Comparison of ENCODE assay signal across 16 cellular contexts in the genomic region with DNA sequence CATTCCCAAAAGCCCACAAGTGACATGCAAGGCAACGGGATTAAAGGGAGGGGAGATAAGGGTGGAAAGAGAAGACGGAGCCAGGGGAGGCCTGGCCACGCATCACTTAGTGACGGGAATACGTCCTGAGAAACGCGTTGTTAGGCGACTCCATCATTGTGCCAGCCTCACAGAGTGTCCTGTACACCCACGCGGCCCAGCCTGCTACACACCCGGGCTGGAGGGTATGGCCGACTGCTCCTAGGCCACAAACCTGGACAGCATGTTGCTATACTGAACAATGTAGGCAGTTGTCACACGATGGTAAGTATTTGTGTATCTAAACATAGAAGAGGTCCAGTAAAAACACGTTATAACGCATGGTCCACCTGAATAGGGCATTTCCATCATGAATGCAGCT. TPM values are rescaled to one million over a fixed set of nuclear protein-coding genes. Genes with fewer than 3 reads are reported as not detected.
DNase-seq lines count a peak whose midpoint lies in the region; ATAC-seq, FAIRE-seq and TF ChIP-seq lines count a peak whose summit lies in the region.
"Had no signal": no experiment of that assay in that cellular context is flagged by ENCODE, and none has a peak within 500 bp of the region (broad histone marks: within the 10 kb centered on the region; RNA-seq: fewer than 3 reads in every experiment).

No MANE protein-coding gene starts in this region.

- H3K27ac Mint-ChIP-seq in chondrocyte (ENCODE audit: unreplicated experiment) (no peak overlapping the region), nephron progenitor cell (peak overlapping the region; percentile 39), type B pancreatic cell (peak overlapping the region; percentile 31)
- H3K27ac Mint-ChIP-seq: B cell; CD8-positive, alpha-beta T cell had no signal

- DNase-seq in HTR-8/SVneo (ENCODE audit: insufficient read length, low spot score) (no peak), chondrocyte (ENCODE audit: low spot score) (peak; percentile 40), nephron progenitor cell (no peak), type B pancreatic cell (ENCODE audit: extremely low spot score, unreplicated experiment) (no peak), H54 (ENCODE audit: insufficient read length, low spot score) (no peak)
- no peak for DNase-seq in activated T-cell treated with anti-CD3 and anti-CD28 coated beads, Interleukin-2, amount 50 U/mL, for 4 hours
- DNase-seq: Calu3; CD8-positive, alpha-beta T cell; DMS53; DND-41; EL; IMR-90 had no signal

- FAIRE-seq in HTR-8/SVneo (lab: Jason Lieb, UNC) (peak; percentile 55), H54 (lab: Jason Lieb, UNC) (no peak)
- FAIRE-seq: GM12878, H1 had no signal

- TF ChIP-seq POLR2A in H54 (IDR thresholded peaks at IDR 0.05; ENCODE audit: low read depth, low read length), result no peak

- H3K4me1 Mint-ChIP-seq in chondrocyte (ENCODE audit: low read depth), result no peaks in the 10 kb centered on the region
- peaks cover 5% of the 10 kb centered on the region for H3K4me1 Mint-ChIP-seq in nephron progenitor cell
- H3K4me1 Mint-ChIP-seq in type B pancreatic cell (ENCODE audit: unreplicated experiment), result no peaks in the 10 kb centered on the region
- no peaks in the 10 kb centered on the region for H3K4me1 Mint-ChIP-seq in activated T-cell treated with anti-CD3 and anti-CD28 coated beads, Interleukin-2, amount 50 U/mL, for 4 hours (ENCODE audit: low read depth)
- H3K4me1 Mint-ChIP-seq: B cell had no signal

- H3K9me3 Mint-ChIP-seq in chondrocyte (ENCODE audit: low read depth), result no peaks in the 10 kb centered on the region
- H3K9me3 Mint-ChIP-seq in nephron progenitor cell, result no peaks in the 10 kb centered on the region
- no peaks in the 10 kb centered on the region for H3K9me3 Mint-ChIP-seq in type B pancreatic cell
- H3K9me3 Mint-ChIP-seq in activated T-cell treated with anti-CD3 and anti-CD28 coated beads, Interleukin-2, amount 50 U/mL, for 4 hours, result no peaks in the 10 kb centered on the region
- H3K9me3 Mint-ChIP-seq: CD8-positive, alpha-beta T cell had no signal

- no peaks in the 10 kb centered on the region for H3K36me3 Mint-ChIP-seq in chondrocyte (ENCODE audit: low read depth)
- peaks cover 4% of the 10 kb centered on the region for H3K36me3 Mint-ChIP-seq in nephron progenitor cell (ENCODE audit: low read depth)
- H3K36me3 Mint-ChIP-seq in type B pancreatic cell, result peaks cover 4% of the 10 kb centered on the region
- no peaks in the 10 kb centered on the region for H3K36me3 Mint-ChIP-seq in activated T-cell treated with anti-CD3 and anti-CD28 coated beads, Interleukin-2, amount 50 U/mL, for 4 hours (ENCODE audit: insufficient read depth)

- ATAC-seq in HG02885 (IDR thresholded peaks at IDR 0.05; ENCODE audit: poor library complexity, unreplicated experiment), result no peak
- no peak for ATAC-seq in activated T-cell treated with anti-CD3 and anti-CD28 coated beads, Interleukin-2, amount 50 U/mL, for 4 hours
- ATAC-seq: CD8-positive, alpha-beta T cell; GM12878 had no signal

- TF ChIP-seq CTCF in chondrocyte (IDR thresholded peaks at IDR 0.05) (no peak), nephron progenitor cell (IDR thresholded peaks at IDR 0.05) (no peak), type B pancreatic cell (conservative IDR thresholded peaks at IDR 0.05) (no peak)

- peaks cover 9% of the 10 kb centered on the region for H3K27me3 Mint-ChIP-seq in chondrocyte (ENCODE audit: low read depth)
- peaks cover 9% of the 10 kb centered on the region for H3K27me3 Mint-ChIP-seq in nephron progenitor cell (ENCODE audit: low read depth, poor library complexity)
- H3K27me3 Mint-ChIP-seq in type B pancreatic cell, result no peaks in the 10 kb centered on the region
- no peaks in the 10 kb centered on the region for H3K27me3 Mint-ChIP-seq in activated T-cell treated with anti-CD3 and anti-CD28 coated beads, Interleukin-2, amount 50 U/mL, for 4 hours (ENCODE audit: low read depth)
- H3K27me3 Mint-ChIP-seq: B cell had no signal

- no peak overlapping the region for H3K4me3 Mint-ChIP-seq in chondrocyte (ENCODE audit: unreplicated experiment)
- H3K4me3 Mint-ChIP-seq in nephron progenitor cell, result no peak overlapping the region
- H3K4me3 Mint-ChIP-seq in type B pancreatic cell, result no peak overlapping the region
- H3K4me3 Mint-ChIP-seq in activated T-cell treated with anti-CD3 and anti-CD28 coated beads, Interleukin-2, amount 50 U/mL, for 4 hours, result no peak overlapping the region
- H3K4me3 Mint-ChIP-seq: B cell; CD8-positive, alpha-beta T cell had no signal

RNA-seq across cellular contexts. Expression of gene NSG1, which starts 23.4 kb away (rescaled TPM):
- total RNA-seq in chondrocyte (0.42 TPM in 1 of 3 replicates, not detected in the others), type B pancreatic cell (ENCODE audit: low replicate concordance) (71.9 and 216 TPM in 2 replicates)
- 1 to 10 TPM; 1.2 to 3.5 (median 1.9) TPM for total RNA-seq in activated T-cell treated with anti-CD3 and anti-CD28 coated beads, Interleukin-2, amount 50 U/mL, for 4 hours
- total RNA-seq: B cell, Calu3 had no signal

Comparison
In these comparisons a context has a peak if more than half of its experiments do, and no peak if none do; other contexts are left out.
1. RNA of gene NSG1, which starts 23.4 kb away (total RNA-seq): 71.9 to 216 TPM in type B pancreatic cell; 1.2 to 3.5 TPM in activated T-cell treated with anti-CD3 and anti-CD28 coated beads, Interleukin-2, amount 50 U/mL, for 4 hours and 0.42 TPM in chondrocyte; every median in the first group is over 10 times any median in the second.